Comparison of ENCODE assay signal across 1 cellular context in genomic region chr9:78296208-78296892, GRCh38.
A peak's percentile ranks its signal among the peaks of the same experiment; 100 is the strongest.
TF ChIP-seq lines count a peak whose summit lies in the region.

No MANE protein-coding gene starts in this region.

TF ChIP-seq in HepG2, 621 proteins besides CTCF, POLR2A, EP300 and RAD21 (continued from another document):
- TF ChIP-seq, protein P1, sequence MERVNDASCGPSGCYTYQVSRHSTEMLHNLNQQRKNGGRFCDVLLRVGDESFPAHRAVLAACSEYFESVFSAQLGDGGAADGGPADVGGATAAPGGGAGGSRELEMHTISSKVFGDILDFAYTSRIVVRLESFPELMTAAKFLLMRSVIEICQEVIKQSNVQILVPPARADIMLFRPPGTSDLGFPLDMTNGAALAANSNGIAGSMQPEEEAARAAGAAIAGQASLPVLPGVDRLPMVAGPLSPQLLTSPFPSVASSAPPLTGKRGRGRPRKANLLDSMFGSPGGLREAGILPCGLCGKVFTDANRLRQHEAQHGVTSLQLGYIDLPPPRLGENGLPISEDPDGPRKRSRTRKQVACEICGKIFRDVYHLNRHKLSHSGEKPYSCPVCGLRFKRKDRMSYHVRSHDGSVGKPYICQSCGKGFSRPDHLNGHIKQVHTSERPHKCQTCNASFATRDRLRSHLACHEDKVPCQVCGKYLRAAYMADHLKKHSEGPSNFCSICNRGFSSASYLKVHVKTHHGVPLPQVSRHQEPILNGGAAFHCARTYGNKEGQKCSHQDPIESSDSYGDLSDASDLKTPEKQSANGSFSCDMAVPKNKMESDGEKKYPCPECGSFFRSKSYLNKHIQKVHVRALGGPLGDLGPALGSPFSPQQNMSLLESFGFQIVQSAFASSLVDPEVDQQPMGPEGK (CRISPR knock-in tag; IDR thresholded peaks at IDR 0.05) = peak; percentile 24; the same call in 1 of the 2 replicates
- TF ChIP-seq KLF6 (CRISPR knock-in tag; IDR thresholded peaks at IDR 0.05) (0 out of 2 replicates have a peak, but pooled peaks have one; percentile 52), U2AF2 (IDR thresholded peaks at IDR 0.05; ENCODE audit: low read depth, low read length) (no peak), GLI4 (CRISPR knock-in tag; IDR thresholded peaks at IDR 0.05; ENCODE audit: borderline replicate concordance) (no peak), RBM22 (optimal IDR thresholded peaks at IDR 0.05; ENCODE audit: low read length) (peak; percentile 38), GATAD2A (CRISPR knock-in tag; IDR thresholded peaks at IDR 0.05) (peak; percentile 33), KLF16 (CRISPR knock-in tag; IDR thresholded peaks at IDR 0.05) (peak in 1 of 2 experiments; percentile 67; a peak in 1 of 4 replicates), STAT5B (CRISPR knock-in tag; IDR thresholded peaks at IDR 0.05) (no peak), SOX13 (IDR thresholded peaks at IDR 0.05) (no peak), SOX13 (CRISPR knock-in tag; conservative IDR thresholded peaks at IDR 0.05 in 1 of 2, IDR thresholded peaks at IDR 0.05 in 1 of 2) (0 out of 4 replicates have a peak, but pooled peaks of 1 of the 2 experiments have one; percentile 70), RNF2 (conservative IDR thresholded peaks at IDR 0.05; ENCODE audit: low read depth) (no peak), SP5 (CRISPR knock-in tag; IDR thresholded peaks at IDR 0.05; ENCODE audit: borderline replicate concordance, low read depth) (peak; percentile 49; the same call in 1 of the 2 replicates), POLR2G (IDR thresholded peaks at IDR 0.05; ENCODE audit: low read depth, low read length) (peak; percentile 77), MIER2 (CRISPR knock-in tag; IDR thresholded peaks at IDR 0.05) (no peak), TAF15 (IDR thresholded peaks at IDR 0.05; ENCODE audit: low read depth, low read length, poor library complexity, severe bottlenecking) (peak; percentile 23), MAFG (CRISPR knock-in tag; IDR thresholded peaks at IDR 0.05) (no peak), STAT6 (CRISPR knock-in tag; IDR thresholded peaks at IDR 0.05; ENCODE audit: borderline replicate concordance) (0 out of 2 replicates have a peak, but pooled peaks have one; percentile 1), ZNF878 (CRISPR knock-in tag; IDR thresholded peaks at IDR 0.05) (peak; percentile 73), ZC3H4 (CRISPR knock-in tag; IDR thresholded peaks at IDR 0.05; ENCODE audit: borderline replicate concordance) (peak; percentile 72; the same call in 1 of the 2 replicates), XRCC5 (optimal IDR thresholded peaks at IDR 0.05; ENCODE audit: low read length) (peak; percentile 17), GPN1 (CRISPR knock-in tag; IDR thresholded peaks at IDR 0.05; ENCODE audit: borderline replicate concordance) (no peak), KAT7 (CRISPR knock-in tag; IDR thresholded peaks at IDR 0.05; ENCODE audit: borderline replicate concordance) (peak; percentile 20), ZNF331 (CRISPR knock-in tag; IDR thresholded peaks at IDR 0.05) (0 out of 2 replicates have a peak, but pooled peaks have one; percentile 13), PCBP2 (optimal IDR thresholded peaks at IDR 0.05; ENCODE audit: low read depth, low read length, poor library complexity, severe bottlenecking) (no peak), U2AF1 (optimal IDR thresholded peaks at IDR 0.05; ENCODE audit: low read depth, low read length) (no peak), ZNF780A (CRISPR knock-in tag; IDR thresholded peaks at IDR 0.05) (0 out of 2 replicates have a peak, but pooled peaks have one; percentile 6), ZBTB37 (CRISPR knock-in tag; IDR thresholded peaks at IDR 0.05) (no peak), TCF7 (IDR thresholded peaks at IDR 0.05; ENCODE audit: low read depth) (0 out of 2 replicates have a peak, but pooled peaks have one; percentile 3), SMAD3 (CRISPR knock-in tag; IDR thresholded peaks at IDR 0.05) (no peak), ZFP36L2 (CRISPR knock-in tag; IDR thresholded peaks at IDR 0.05) (no peak), ZNF12 (CRISPR knock-in tag; IDR thresholded peaks at IDR 0.05) (0 out of 2 replicates have a peak, but pooled peaks have one; percentile 7), ZNF160 (CRISPR knock-in tag; IDR thresholded peaks at IDR 0.05) (no peak), HNRNPL (IDR thresholded peaks at IDR 0.05; ENCODE audit: low read depth, low read length) (0 out of 2 replicates have a peak, but pooled peaks have one; percentile 75), ZFP1 (CRISPR knock-in tag; IDR thresholded peaks at IDR 0.05) (no peak), ZBTB10 (CRISPR knock-in tag; IDR thresholded peaks at IDR 0.05; ENCODE audit: borderline replicate concordance) (0 out of 2 replicates have a peak, but pooled peaks have one; percentile 8), JDP2 (CRISPR knock-in tag; IDR thresholded peaks at IDR 0.05; ENCODE audit: borderline replicate concordance) (no peak), ZNF431 (CRISPR knock-in tag; IDR thresholded peaks at IDR 0.05; ENCODE audit: borderline replicate concordance, low read depth) (peak; percentile 1; the same call in 1 of the 2 replicates), ZBTB25 (CRISPR knock-in tag; IDR thresholded peaks at IDR 0.05) (0 out of 2 replicates have a peak, but pooled peaks have one; percentile 24), ZNF280B (CRISPR knock-in tag; IDR thresholded peaks at IDR 0.05; ENCODE audit: borderline replicate concordance) (no peak), DMAP1 (CRISPR knock-in tag; IDR thresholded peaks at IDR 0.05) (peak; percentile 45; the same call in 1 of the 2 replicates), SAP130 (CRISPR knock-in tag; IDR thresholded peaks at IDR 0.05; ENCODE audit: low read depth) (peak; percentile 62; the same call in 1 of the 2 replicates), CREM (IDR thresholded peaks at IDR 0.05) (no peak), CREM (CRISPR knock-in tag; IDR thresholded peaks at IDR 0.05) (no peak)
- TF ChIP-seq, protein P2, sequence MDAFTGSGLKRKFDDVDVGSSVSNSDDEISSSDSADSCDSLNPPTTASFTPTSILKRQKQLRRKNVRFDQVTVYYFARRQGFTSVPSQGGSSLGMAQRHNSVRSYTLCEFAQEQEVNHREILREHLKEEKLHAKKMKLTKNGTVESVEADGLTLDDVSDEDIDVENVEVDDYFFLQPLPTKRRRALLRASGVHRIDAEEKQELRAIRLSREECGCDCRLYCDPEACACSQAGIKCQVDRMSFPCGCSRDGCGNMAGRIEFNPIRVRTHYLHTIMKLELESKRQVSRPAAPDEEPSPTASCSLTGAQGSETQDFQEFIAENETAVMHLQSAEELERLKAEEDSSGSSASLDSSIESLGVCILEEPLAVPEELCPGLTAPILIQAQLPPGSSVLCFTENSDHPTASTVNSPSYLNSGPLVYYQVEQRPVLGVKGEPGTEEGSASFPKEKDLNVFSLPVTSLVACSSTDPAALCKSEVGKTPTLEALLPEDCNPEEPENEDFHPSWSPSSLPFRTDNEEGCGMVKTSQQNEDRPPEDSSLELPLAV (CRISPR knock-in tag; conservative IDR thresholded peaks at IDR 0.05; ENCODE audit: low read depth) = no peak
- TF ChIP-seq, protein P3, sequence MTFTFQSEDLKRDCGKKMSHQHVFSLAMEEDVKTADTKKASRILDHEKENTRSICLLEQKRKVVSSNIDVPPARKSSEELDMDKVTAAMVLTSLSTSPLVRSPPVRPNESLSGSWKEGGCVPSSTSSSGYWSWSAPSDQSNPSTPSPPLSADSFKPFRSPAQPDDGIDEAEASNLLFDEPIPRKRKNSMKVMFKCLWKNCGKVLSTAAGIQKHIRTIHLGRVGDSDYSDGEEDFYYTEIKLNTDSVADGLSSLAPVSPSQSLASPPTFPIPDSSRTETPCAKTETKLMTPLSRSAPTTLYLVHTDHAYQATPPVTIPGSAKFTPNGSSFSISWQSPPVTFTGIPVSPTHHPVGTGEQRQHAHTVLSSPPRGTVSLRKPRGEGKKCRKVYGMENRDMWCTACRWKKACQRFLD (CRISPR knock-in tag; IDR thresholded peaks at IDR 0.05; ENCODE audit: borderline replicate concordance) = no peak; the same call in 1 of the 2 replicates
- TF ChIP-seq, protein P4, sequence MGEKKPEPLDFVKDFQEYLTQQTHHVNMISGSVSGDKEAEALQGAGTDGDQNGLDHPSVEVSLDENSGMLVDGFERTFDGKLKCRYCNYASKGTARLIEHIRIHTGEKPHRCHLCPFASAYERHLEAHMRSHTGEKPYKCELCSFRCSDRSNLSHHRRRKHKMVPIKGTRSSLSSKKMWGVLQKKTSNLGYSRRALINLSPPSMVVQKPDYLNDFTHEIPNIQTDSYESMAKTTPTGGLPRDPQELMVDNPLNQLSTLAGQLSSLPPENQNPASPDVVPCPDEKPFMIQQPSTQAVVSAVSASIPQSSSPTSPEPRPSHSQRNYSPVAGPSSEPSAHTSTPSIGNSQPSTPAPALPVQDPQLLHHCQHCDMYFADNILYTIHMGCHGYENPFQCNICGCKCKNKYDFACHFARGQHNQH (CRISPR knock-in tag; IDR thresholded peaks at IDR 0.05) = no peak
- TF ChIP-seq, protein P5, sequence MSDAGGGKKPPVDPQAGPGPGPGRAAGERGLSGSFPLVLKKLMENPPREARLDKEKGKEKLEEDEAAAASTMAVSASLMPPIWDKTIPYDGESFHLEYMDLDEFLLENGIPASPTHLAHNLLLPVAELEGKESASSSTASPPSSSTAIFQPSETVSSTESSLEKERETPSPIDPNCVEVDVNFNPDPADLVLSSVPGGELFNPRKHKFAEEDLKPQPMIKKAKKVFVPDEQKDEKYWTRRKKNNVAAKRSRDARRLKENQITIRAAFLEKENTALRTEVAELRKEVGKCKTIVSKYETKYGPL (CRISPR knock-in tag; IDR thresholded peaks at IDR 0.05) = no peak
